8 cellular contexts compared by ENCODE assay signal in genomic region chr1:40980068-40980452, GRCh38. TPM values are rescaled to one million over a fixed set of nuclear protein-coding genes. Genes with fewer than 3 reads are reported as not detected.
DNase-seq lines count a peak whose midpoint lies in the region; ATAC-seq and TF ChIP-seq lines count a peak whose summit lies in the region.

No MANE protein-coding gene starts in this region.

- no peak for TF ChIP-seq POLR2A in NB4 (IDR thresholded peaks at IDR 0.05; ENCODE audit: extremely low read depth, insufficient read length)

- peaks cover 48% of the 10 kb centered on the region for H3K4me1 ChIP-seq in osteoblast (ENCODE audit: insufficient read depth, low read length)

- TF ChIP-seq CTCF in NB4 (IDR thresholded peaks at IDR 0.05; ENCODE audit: low read depth, low read length) (no peak), epithelial cell of proximal tubule (conservative IDR thresholded peaks at IDR 0.05; ENCODE audit: low read depth, low read length) (no peak), osteoblast (IDR thresholded peaks at IDR 0.05; ENCODE audit: extremely low read depth, low read depth, low read length) (no peak)

- H3K27me3 ChIP-seq in osteoblast (ENCODE audit: insufficient read depth, low read length): no peaks in the 10 kb centered on the region

- H3K4me2 ChIP-seq in osteoblast (ENCODE audit: insufficient read depth, low read length): peak overlapping the region; percentile 90

- peaks cover 13% of the 10 kb centered on the region for H4K20me1 ChIP-seq in osteoblast (ENCODE audit: insufficient read depth, low read length)

- H3K79me2 ChIP-seq in osteoblast (ENCODE audit: insufficient read depth, low read length): peaks cover 56% of the 10 kb centered on the region

- no peak overlapping the region for H2AFZ ChIP-seq in osteoblast (ENCODE audit: low read length)

- peaks cover 13% of the 10 kb centered on the region for H3K36me3 ChIP-seq in osteoblast (ENCODE audit: insufficient read depth, low read length)

- H3K27ac ChIP-seq in osteoblast (ENCODE audit: low read depth, low read length): peak overlapping the region; percentile 89

- H3K4me3 ChIP-seq in NB4 (ENCODE audit: low read depth, low read length) (peak overlapping the region; percentile 98), epithelial cell of proximal tubule (ENCODE audit: low read depth, low read length) (peak overlapping the region; percentile 80), osteoblast (ENCODE audit: insufficient read depth, low read length) (peak overlapping the region; percentile 80)

- ATAC-seq in GM21786 (IDR thresholded peaks at IDR 0.05; ENCODE audit: unreplicated experiment): peak; percentile 9

- DNase-seq in COLO668 (lab: John Stamatoyannopoulos, UW; ENCODE audit: unreplicated experiment) (peak; percentile 73), NB4 (ENCODE audit: low read depth) (no peak), epithelial cell of proximal tubule (ENCODE audit: low read depth) (no peak), osteoblast (ENCODE audit: insufficient read length, low spot score, missing footprints) (no peak), NCI-H446 (lab: John Stamatoyannopoulos, UW) (no peak), GF-D8 (lab: John Stamatoyannopoulos, UW) (no peak)
- no peak for DNase-seq in activated CD8-positive, alpha-beta memory T cell treated with anti-CD3 and anti-CD28 coated beads, Interleukin-2, amount 50 U/mL, for 4 hours

- no peaks in the 10 kb centered on the region for H3K9me3 ChIP-seq in osteoblast (ENCODE audit: low read depth, low read length)

RNA-seq across cellular contexts. Expression of gene CTPS1, which starts 0.6 kb away (rescaled TPM):
- 53.3 and 61.6 TPM in 2 replicates for total RNA-seq in epithelial cell of proximal tubule
- total RNA-seq in osteoblast: 16.5 and 19.2 TPM in 2 replicates

RNA-seq across cellular contexts. Expression of gene SLFNL1, which starts 41.5 kb away (rescaled TPM):
- total RNA-seq in epithelial cell of proximal tubule (0.07 TPM in 1 of 2 replicates, not detected in the other), osteoblast (0.59 and 0.72 TPM in 2 replicates)
